Comparison of ENCODE assay signal across 8 cellular contexts in the genomic region with DNA sequence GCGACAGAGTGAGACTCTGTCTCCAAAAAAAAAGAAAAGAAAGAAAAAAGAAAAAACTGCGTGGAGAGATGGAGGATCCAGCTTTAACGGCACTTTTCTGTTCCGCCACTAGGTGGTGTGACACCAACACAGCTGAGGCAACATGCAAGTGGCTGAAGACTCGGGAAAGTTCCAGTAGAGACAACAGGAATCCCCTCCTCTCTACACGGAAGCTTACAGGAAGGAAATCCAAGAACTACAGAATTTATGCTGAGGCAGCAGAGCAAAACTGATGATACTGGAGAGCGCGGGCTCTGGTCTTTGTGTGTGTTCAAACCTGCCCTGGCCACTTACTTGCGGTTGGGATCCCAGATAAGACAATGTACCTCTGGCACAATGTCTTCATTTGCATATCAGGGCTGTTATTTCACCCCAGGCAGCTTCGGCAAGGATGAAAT. TPM values are rescaled to one million over a fixed set of nuclear protein-coding genes. Genes with fewer than 3 reads are reported as not detected.
DNase-seq lines count a peak whose midpoint lies in the region; ATAC-seq and TF ChIP-seq lines count a peak whose summit lies in the region.

No MANE protein-coding gene starts in this region.

- H3K4me2 ChIP-seq in OCI-LY3 (ENCODE audit: low read length) = peak overlapping the region; percentile 39

- 5 to 6% methylated on average over 10 of the region's 10 CpGs for WGBS in esophagus, 2 donors
- WGBS in stomach, 5 donors = 3 to 10% (median 5%) methylated on average over 10 of the region's 10 CpGs

- peak overlapping the region; percentile 9 for H3K4me3 Mint-ChIP-seq in activated T-cell treated with anti-CD3 and anti-CD28 coated beads, Interleukin-2, amount 50 U/mL, for 4 hours

- H3K79me2 ChIP-seq in OCI-LY3 (ENCODE audit: low read length) = peaks cover 100% of the 10 kb centered on the region

- peaks cover 17% of the 10 kb centered on the region for H3K36me3 Mint-ChIP-seq in activated T-cell treated with anti-CD3 and anti-CD28 coated beads, Interleukin-2, amount 50 U/mL, for 4 hours (ENCODE audit: insufficient read depth)

- H4K20me1 ChIP-seq in OCI-LY3 (ENCODE audit: insufficient read depth, low read length) = peaks cover 96% of the 10 kb centered on the region

- DNase-seq in COLO829 (ENCODE audit: low spot score) = peak; percentile 91
- DNase-seq in activated T-cell treated with anti-CD3 and anti-CD28 coated beads, Interleukin-2, amount 50 U/mL, for 4 hours = peak; percentile 51
- peak; percentile 83 for DNase-seq in mucosa of gallbladder (ENCODE audit: low spot score)
- DNase-seq in stomach = peak; percentile 67

- TF ChIP-seq CTCF in OCI-LY3 (IDR thresholded peaks at IDR 0.05; ENCODE audit: low read depth, low read length) (peak; percentile 89), stomach (IDR thresholded peaks at IDR 0.05) (peak in 5 of 7 experiments; percentile 84 to 88 (median 86))

- H3K36me3 ChIP-seq in OCI-LY3 (replicated peaks; ENCODE audit: low read depth, low read length) (peaks cover 52% of the 10 kb centered on the region), esophagus (ENCODE audit: control insufficient read depth in 2 of 2, insufficient read depth in 2 of 2, low read length in 1 of 2) (peaks cover 0 to 2% of the 10 kb centered on the region in 2 donors), stomach (peaks cover 0 to 16% (median 7%) of the 10 kb centered on the region in 4 donors)

- no peaks in the 10 kb centered on the region for H3K27me3 Mint-ChIP-seq in activated T-cell treated with anti-CD3 and anti-CD28 coated beads, Interleukin-2, amount 50 U/mL, for 4 hours (ENCODE audit: low read depth)

- TF ChIP-seq POLR2A in stomach (IDR thresholded peaks at IDR 0.05) = no peak

- H3K4me3 ChIP-seq in OCI-LY3 (ENCODE audit: low read length) (no peak overlapping the region), esophagus (ENCODE audit: low read depth in 1 of 2, low read length in 2 of 2) (no peak overlapping the region), stomach (peak overlapping the region in 1 of 4 donors; percentile 20)

- H3K9ac ChIP-seq in OCI-LY3 (ENCODE audit: low read length) = no peak overlapping the region

- peaks cover 84% of the 10 kb centered on the region for H3K4me1 Mint-ChIP-seq in activated T-cell treated with anti-CD3 and anti-CD28 coated beads, Interleukin-2, amount 50 U/mL, for 4 hours (ENCODE audit: low read depth)

- H3K4me1 ChIP-seq in OCI-LY3 (ENCODE audit: low read length) = peaks cover 17% of the 10 kb centered on the region
- H3K4me1 ChIP-seq in esophagus (ENCODE audit: control insufficient read depth in 2 of 2, insufficient read depth in 2 of 2, low read length in 1 of 2) = peaks cover 8 to 9% of the 10 kb centered on the region in 2 donors
- H3K4me1 ChIP-seq in stomach = peaks cover 42 to 98% (median 84%) of the 10 kb centered on the region in 4 donors

- intact Hi-C loops in stomach (cut with DNase I; ENCODE audit: low total_unique reads) = no loop called here

- H3K9me3 ChIP-seq in OCI-LY3 (ENCODE audit: insufficient read depth, low read length) (no peaks in the 10 kb centered on the region), esophagus (ENCODE audit: control insufficient read depth in 2 of 2, insufficient read depth in 1 of 2, low read depth in 1 of 2, low read length in 1 of 2) (no peaks in the 10 kb centered on the region), stomach (no peaks in the 10 kb centered on the region)

- H3K9me3 Mint-ChIP-seq in activated T-cell treated with anti-CD3 and anti-CD28 coated beads, Interleukin-2, amount 50 U/mL, for 4 hours = no peaks in the 10 kb centered on the region

- no peak for TF ChIP-seq EP300 in stomach (IDR thresholded peaks at IDR 0.05)

- H2AFZ ChIP-seq in OCI-LY3 (ENCODE audit: low read depth, low read length) = no peak overlapping the region

- no peaks in the 10 kb centered on the region for H3K27me3 ChIP-seq in OCI-LY3 (ENCODE audit: low read depth, low read length)
- H3K27me3 ChIP-seq in esophagus (ENCODE audit: control insufficient read depth in 1 of 2, insufficient read depth in 2 of 2, low read length in 2 of 2) = no peaks in the 10 kb centered on the region
- no peaks in the 10 kb centered on the region for H3K27me3 ChIP-seq in stomach

- ATAC-seq in HG02763 (IDR thresholded peaks at IDR 0.05; ENCODE audit: unreplicated experiment) = peak; percentile 72
- peak; percentile 67 to 71 for ATAC-seq in activated T-cell treated with anti-CD3 and anti-CD28 coated beads, Interleukin-2, amount 50 U/mL, for 4 hours
- ATAC-seq in HG02884 (IDR thresholded peaks at IDR 0.05; ENCODE audit: unreplicated experiment) = no peak

- peak overlapping the region; percentile 29; the same call in 1 of the 2 replicates for H3K27ac ChIP-seq in OCI-LY3 (ENCODE audit: low read length)
- peak overlapping the region; percentile 44 to 80 for H3K27ac ChIP-seq in esophagus (ENCODE audit: low read depth in 2 of 2, low read length in 1 of 2)
- peak overlapping the region; percentile 47 to 84 (median 73) for H3K27ac ChIP-seq in stomach

RNA-seq across cellular contexts. Expression of a gene that starts 9.9 kb away (rescaled TPM):
- 100 to 1,000 TPM; 101 to 104 (median 103) TPM for total RNA-seq in activated T-cell treated with anti-CD3 and anti-CD28 coated beads, Interleukin-2, amount 50 U/mL, for 4 hours
- 10 to 100 TPM; 25.0 to 34.4 TPM for polyA plus RNA-seq in esophagus
- 75.5 TPM for total RNA-seq in mucosa of gallbladder
- 100 to 1,000 TPM in 2 of 5 donors, 10 to 100 TPM in 3; 28.6 to 235 (median 85.9) TPM for total RNA-seq in stomach
- 10 to 100 TPM; 27.7 to 34.4 (median 31.2) TPM for polyA plus RNA-seq in stomach

RNA-seq across cellular contexts. Expression of a gene that starts 54.0 kb away (rescaled TPM):
- 1 to 10 TPM; 1.6 to 3.7 (median 2.7) TPM for total RNA-seq in activated T-cell treated with anti-CD3 and anti-CD28 coated beads, Interleukin-2, amount 50 U/mL, for 4 hours
- polyA plus RNA-seq in esophagus (10 to 100 TPM in 1 of 2 donors, 1 to 10 TPM in 1; 8.0 to 18.7 TPM), stomach (10 to 100 TPM; 34.5 to 50.4 (median 44.0) TPM)
- total RNA-seq in mucosa of gallbladder (82.5 TPM), stomach (100 to 1,000 TPM in 1 of 5 donors, 10 to 100 TPM in 4; 27.2 to 143 (median 54.8) TPM)

Comparison
In these comparisons a context has a peak if more than half of its experiments do, and no peak if none do; other contexts are left out.
1. RNA of a gene that starts 54.0 kb away (total RNA-seq): 82.5 TPM in mucosa of gallbladder (single experiment) and 27.2 to 143 TPM in stomach; 1.6 to 3.7 TPM in activated T-cell treated with anti-CD3 and anti-CD28 coated beads, Interleukin-2, amount 50 U/mL, for 4 hours; every median in the first group is over 4 times any median in the second.
2. Peak in every context shown above with its lines, with median percentiles within 50 percentile points of each other: DNase-seq and H3K27ac ChIP-seq.